ENCODE assay signal across 15 cellular contexts in the genomic region with DNA sequence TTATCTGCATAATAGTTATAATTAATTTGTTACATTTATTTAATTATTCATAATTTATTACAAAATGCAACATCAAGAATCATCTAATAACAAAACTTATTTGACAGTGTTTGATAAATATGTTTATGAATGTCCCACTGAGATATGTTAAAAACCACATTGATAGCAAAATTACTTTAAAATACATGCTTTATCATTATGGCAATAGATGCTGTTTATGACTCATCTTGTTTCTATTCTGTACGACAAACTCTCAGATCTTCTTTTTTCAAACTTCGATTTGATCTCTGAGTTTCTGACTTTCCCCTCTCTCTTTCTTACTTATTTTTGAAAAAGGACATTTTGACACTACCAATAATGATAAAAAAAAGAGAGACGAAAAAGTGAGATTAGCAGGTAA. TPM values are rescaled to one million over a fixed set of nuclear protein-coding genes. Genes with fewer than 3 reads are reported as not detected.
DNase-seq lines count a peak whose midpoint lies in the region; ATAC-seq and TF ChIP-seq lines count a peak whose summit lies in the region.
"Had no signal": no experiment of that assay in that cellular context is flagged by ENCODE, and none has a peak within 500 bp of the region (broad histone marks: within the 10 kb centered on the region; RNA-seq: fewer than 3 reads in every experiment).

No MANE protein-coding gene starts in this region.

- H3K27ac ChIP-seq in OCI-LY1 (ENCODE audit: low read depth, low read length, poor library complexity, severe bottlenecking): no peak overlapping the region
- no peak overlapping the region for H3K27ac ChIP-seq in gastroesophageal sphincter
- no peak overlapping the region for H3K27ac ChIP-seq in effector memory CD4-positive, alpha-beta T cell (ENCODE audit: insufficient read depth, low read length, poor library complexity, severe bottlenecking)
- H3K27ac ChIP-seq: cardiac muscle cell had no signal

- no peak for TF ChIP-seq EP300 in gastroesophageal sphincter (IDR thresholded peaks at IDR 0.05)

- TF ChIP-seq CTCF in OCI-LY1 (IDR thresholded peaks at IDR 0.05; ENCODE audit: low read length) (no peak), foreskin fibroblast (IDR thresholded peaks at IDR 0.05; ENCODE audit: low read depth, low read length) (no peak), gastroesophageal sphincter (IDR thresholded peaks at IDR 0.05) (no peak), mucosa of descending colon (IDR thresholded peaks at IDR 0.05) (no peak)

- H3K36me3 ChIP-seq in OCI-LY1 (ENCODE audit: insufficient read depth, low read length) (no peaks in the 10 kb centered on the region), gastroesophageal sphincter (no peaks in the 10 kb centered on the region), mucosa of descending colon (ENCODE audit: low read depth) (no peaks in the 10 kb centered on the region)
- no peaks in the 10 kb centered on the region for H3K36me3 ChIP-seq in effector memory CD4-positive, alpha-beta T cell (ENCODE audit: control insufficient read depth, insufficient read depth, low read length)
- H3K36me3 ChIP-seq: cardiac muscle cell had no signal

- no peaks in the 10 kb centered on the region for H3K27me3 ChIP-seq in OCI-LY1 (ENCODE audit: insufficient read depth, low read length)
- no peaks in the 10 kb centered on the region for H3K27me3 ChIP-seq in gastroesophageal sphincter
- H3K27me3 ChIP-seq in effector memory CD4-positive, alpha-beta T cell (replicated peaks; ENCODE audit: control insufficient read depth, insufficient read depth, low read length, poor library complexity, severe bottlenecking): no peaks in the 10 kb centered on the region
- H3K27me3 ChIP-seq: cardiac muscle cell had no signal

- H3K9me3 ChIP-seq in OCI-LY1 (ENCODE audit: low read length) (peaks cover 6% of the 10 kb centered on the region; the same call in 1 of the 2 replicates), gastroesophageal sphincter (no peaks in the 10 kb centered on the region), mucosa of descending colon (peaks cover 6% of the 10 kb centered on the region)
- H3K9me3 ChIP-seq in effector memory CD4-positive, alpha-beta T cell (ENCODE audit: control insufficient read depth, low read length): no peaks in the 10 kb centered on the region

- H3K9me2 ChIP-seq in OCI-LY1 (ENCODE audit: low read depth, low read length): no peaks in the 10 kb centered on the region

- no peak overlapping the region for H3K9ac ChIP-seq in OCI-LY1 (ENCODE audit: low read length)

- peaks cover 10% of the 10 kb centered on the region for H3K4me1 ChIP-seq in OCI-LY1 (ENCODE audit: insufficient read depth, low read length, severe bottlenecking)
- H3K4me1 ChIP-seq in gastroesophageal sphincter: no peaks in the 10 kb centered on the region
- H3K4me1 ChIP-seq in mucosa of descending colon (ENCODE audit: low read depth): no peaks in the 10 kb centered on the region
- H3K4me1 ChIP-seq in effector memory CD4-positive, alpha-beta T cell (ENCODE audit: control insufficient read depth, insufficient read depth, low read length, poor library complexity, severe bottlenecking): no peaks in the 10 kb centered on the region

- no peaks in the 10 kb centered on the region for H4K20me1 ChIP-seq in OCI-LY1 (ENCODE audit: insufficient read depth, low read length)

- H3K79me2 ChIP-seq in OCI-LY1 (ENCODE audit: insufficient read depth, low read length): no peaks in the 10 kb centered on the region

- H3K4me3 ChIP-seq in OCI-LY1 (ENCODE audit: low read depth, low read length, poor library complexity, severe bottlenecking) (no peak overlapping the region), foreskin fibroblast (ENCODE audit: low read depth in 1 of 2, low read length in 2 of 2) (no peak overlapping the region), gastroesophageal sphincter (no peak overlapping the region), mucosa of descending colon (no peak overlapping the region)
- no peak overlapping the region for H3K4me3 ChIP-seq in effector memory CD4-positive, alpha-beta T cell (ENCODE audit: insufficient read depth, low read depth, low read length, poor library complexity, severe bottlenecking)
- H3K4me3 ChIP-seq: cardiac muscle cell had no signal

- ATAC-seq in GM18517 (IDR thresholded peaks at IDR 0.05; ENCODE audit: unreplicated experiment) (peak; percentile 67), GM21381 (IDR thresholded peaks at IDR 0.05; ENCODE audit: unreplicated experiment) (peak; percentile 53), HG03045 (IDR thresholded peaks at IDR 0.05; ENCODE audit: unreplicated experiment) (peak; percentile 50), gastroesophageal sphincter (no peak), mucosa of descending colon (no peak)
- ATAC-seq: Right ventricle myocardium inferior had no signal

- no peaks in the 10 kb centered on the region; the same call in 1 of the 2 replicates for H3F3A ChIP-seq in OCI-LY1 (ENCODE audit: insufficient read depth, low read length)

- WGBS in gastroesophageal sphincter (ENCODE audit: low coverage in 1 of 2), 2 donors: 77 to 78% methylated on average over 3 of the region's 3 CpGs

- peak overlapping the region; percentile 100; the same call in 1 of the 2 replicates for H2AFZ ChIP-seq in OCI-LY1 (ENCODE audit: low read length)

- DNase-seq in foreskin fibroblast (no peak), mucosa of descending colon (no peak)
- DNase-seq in effector memory CD4-positive, alpha-beta T cell: no peak
- DNase-seq: activated T-cell treated with anti-CD3 and anti-CD28 coated beads, Interleukin-2, amount 50 U/mL, for 48 hours; CD8-positive, alpha-beta memory T cell; islet precursor cell; NCI-H187 treated with DMSO at 0.1 percent for 48 hours; stimulated activated naive CD4-positive, alpha-beta T cell treated with Interleukin-2 at 50 U/mL for 16 hours had no signal

- H3K4me2 ChIP-seq in OCI-LY1 (ENCODE audit: low read length): no peak overlapping the region

- no peak for TF ChIP-seq POLR2A in gastroesophageal sphincter (IDR thresholded peaks at IDR 0.05)

- intact Hi-C loops in mucosa of descending colon (cut with DNase I, micrococcal nuclease): no loop called here

RNA-seq across cellular contexts. Expression of a gene that starts 56.8 kb away (rescaled TPM):
- total RNA-seq in gastroesophageal sphincter (10 to 100 TPM; 22.7 to 35.2 (median 29.3) TPM), mucosa of descending colon (10 to 100 TPM in 1 of 3 donors, 1 to 10 TPM in 2; 1.6 to 15.7 (median 3.3) TPM)

Comparison
In these comparisons a context has a peak if more than half of its experiments do, and no peak if none do; other contexts are left out.
1. ATAC-seq: peak in GM18517 (single experiment), GM21381 (single experiment) and HG03045 (single experiment); none in gastroesophageal sphincter (single experiment) and mucosa of descending colon (single experiment).